In genomic region chr2:220779918-220780317, GRCh38 we compare ENCODE assay signal across 16 cellular contexts.
DNase-seq lines count a peak whose midpoint lies in the region; ATAC-seq and TF ChIP-seq lines count a peak whose summit lies in the region.
"Had no signal": no experiment of that assay in that cellular context is flagged by ENCODE, and none has a peak within 500 bp of the region (broad histone marks: within the 10 kb centered on the region; RNA-seq: fewer than 3 reads in every experiment).

No MANE protein-coding gene starts in this region.

- CTCF ChIA-PET in AG04449 (lab: Yijun Ruan, JAX): no interaction called here

- no peak for TF ChIP-seq CTCF in AG04449 (IDR thresholded peaks at IDR 0.05; ENCODE audit: insufficient read depth, low read length, missing control alignments)
- TF ChIP-seq CTCF in mesothelial cell of epicardium (IDR thresholded peaks at IDR 0.05; ENCODE audit: unreplicated experiment): no peak

- H3K4me1 Mint-ChIP-seq in mesothelial cell of epicardium: peaks cover 5% of the 10 kb centered on the region
- H3K4me1 Mint-ChIP-seq: activated naive CD8-positive, alpha-beta T cell treated with anti-CD3 and anti-CD28 coated beads, Interleukin-2, amount 10 ng/mL, durations not matched to agents 7 days and 5 days had no signal

- H3K4me3 Mint-ChIP-seq in mesothelial cell of epicardium: no peak overlapping the region
- H3K4me3 Mint-ChIP-seq: activated naive CD8-positive, alpha-beta T cell treated with anti-CD3 and anti-CD28 coated beads, Interleukin-2, amount 10 ng/mL, durations not matched to agents 7 days and 5 days had no signal

- ATAC-seq in left colon (no peak), HG02938 (IDR thresholded peaks at IDR 0.05; ENCODE audit: unreplicated experiment) (no peak)

- peaks cover 9% of the 10 kb centered on the region for H3K9me3 Mint-ChIP-seq in mesothelial cell of epicardium
- H3K9me3 Mint-ChIP-seq: activated naive CD8-positive, alpha-beta T cell treated with anti-CD3 and anti-CD28 coated beads, Interleukin-2, amount 10 ng/mL, durations not matched to agents 7 days and 5 days had no signal

- DNase-seq in AG04449 (ENCODE audit: low read depth, low spot score) (peak; percentile 41), LHCN-M2 (ENCODE audit: low read depth) (peak; percentile 58), dedifferentiated amniotic fluid mesenchymal stem cell (ENCODE audit: extremely low spot score) (peak; percentile 26), mesothelial cell of epicardium (ENCODE audit: low spot score in 2 of 2, unreplicated experiment in 2 of 2) (no peak), NCI-H187 treated with DMSO at 0.1 percent for 48 hours (lab: John Stamatoyannopoulos, UW) (no peak), left colon (no peak)
- no peak for DNase-seq in activated T-cell treated with anti-CD3 and anti-CD28 coated beads, Interleukin-2, amount 50 U/mL, for 1 hour
- DNase-seq: activated naive CD8-positive, alpha-beta T cell treated with anti-CD3 and anti-CD28 coated beads, Interleukin-2, amount 10 ng/mL, durations not matched to agents 7 days and 5 days; AML-193; effector CD8-positive, alpha-beta T cell; MV-4-11; NCI-H510A; Right ventricle myocardium superior; sigmoid colon; tibial artery had no signal

- POLR2A ChIA-PET in AG04449 (lab: Yijun Ruan, JAX): no interaction called here

- no peaks in the 10 kb centered on the region for H3K36me3 Mint-ChIP-seq in mesothelial cell of epicardium
- H3K36me3 Mint-ChIP-seq: activated naive CD8-positive, alpha-beta T cell treated with anti-CD3 and anti-CD28 coated beads, Interleukin-2, amount 10 ng/mL, durations not matched to agents 7 days and 5 days had no signal

- no peak overlapping the region for H3K4me3 ChIP-seq in AG04449 (ENCODE audit: low read depth, low read length)
- H3K4me3 ChIP-seq: sigmoid colon, tibial artery had no signal

- peak overlapping the region; percentile 75 for H3K27ac Mint-ChIP-seq in mesothelial cell of epicardium
- H3K27ac Mint-ChIP-seq: activated naive CD8-positive, alpha-beta T cell treated with anti-CD3 and anti-CD28 coated beads, Interleukin-2, amount 10 ng/mL, durations not matched to agents 7 days and 5 days had no signal

- H3K27me3 Mint-ChIP-seq in mesothelial cell of epicardium (ENCODE audit: low read depth): peaks cover 18% of the 10 kb centered on the region

- intact Hi-C loops in left colon (cut with DNase I, micrococcal nuclease): no loop called here

Comparison
In these comparisons a context has a peak if more than half of its experiments do, and no peak if none do; other contexts are left out.
1. DNase-seq: peak in AG04449 (single experiment), LHCN-M2 (single experiment) and dedifferentiated amniotic fluid mesenchymal stem cell (single experiment); none in mesothelial cell of epicardium (0 of 2), activated T-cell treated with anti-CD3 and anti-CD28 coated beads, Interleukin-2, amount 50 U/mL, for 1 hour (single experiment), NCI-H187 treated with DMSO at 0.1 percent for 48 hours (single experiment) and left colon (0 of 2).